Comparison of ENCODE assay signal across 17 cellular contexts in genomic region chr20:42567409-42567808, GRCh38.
A peak's percentile ranks its signal among the peaks of the same experiment; 100 is the strongest.
DNase-seq lines count a peak whose midpoint lies in the region; ATAC-seq and TF ChIP-seq lines count a peak whose summit lies in the region.
"Had no signal": no experiment of that assay in that cellular context is flagged by ENCODE, and none has a peak within 500 bp of the region (broad histone marks: within the 10 kb centered on the region; RNA-seq: fewer than 3 reads in every experiment).

No MANE protein-coding gene starts in this region.

- no peaks in the 10 kb centered on the region for H3K36me3 ChIP-seq in esophagus muscularis mucosa
- H3K36me3 ChIP-seq: BLaER1 treated with 17β-estradiol and CSF1 and Interleukin-3, amounts not matched to agents 10 nM and 100 nM; SJSA1 had no signal

- TF ChIP-seq CTCF in Calu3 (IDR thresholded peaks at IDR 0.05; ENCODE audit: unreplicated experiment) = no peak
- no peak for TF ChIP-seq CTCF in esophagus muscularis mucosa (IDR thresholded peaks at IDR 0.05)

- TF ChIP-seq EP300 in esophagus muscularis mucosa (IDR thresholded peaks at IDR 0.05) = no peak

- H3K36me3 Mint-ChIP-seq in Calu3 (ENCODE audit: insufficient read depth, unreplicated experiment) = no peaks in the 10 kb centered on the region
- H3K36me3 Mint-ChIP-seq: CD8-positive, alpha-beta T cell had no signal

- H3K27me3 ChIP-seq in esophagus muscularis mucosa = no peaks in the 10 kb centered on the region
- H3K27me3 ChIP-seq: BLaER1 treated with 17β-estradiol and CSF1 and Interleukin-3, amounts not matched to agents 10 nM and 100 nM; SJSA1 had no signal

- TF ChIP-seq POLR2A in esophagus muscularis mucosa (IDR thresholded peaks at IDR 0.05; ENCODE audit: low read depth) = no peak

- no peak overlapping the region for H3K4me3 Mint-ChIP-seq in Calu3 (ENCODE audit: low read depth, unreplicated experiment)
- H3K4me3 Mint-ChIP-seq: CD8-positive, alpha-beta T cell had no signal

- no peaks in the 10 kb centered on the region for H3K27me3 Mint-ChIP-seq in Calu3 (ENCODE audit: unreplicated experiment)

- peaks cover 0 to 11% (median 5%) of the 10 kb centered on the region in 4 donors for H3K9me3 ChIP-seq in esophagus muscularis mucosa

- peak overlapping the region; percentile 48 for H3K27ac Mint-ChIP-seq in Calu3 (ENCODE audit: unreplicated experiment)
- H3K27ac Mint-ChIP-seq: CD8-positive, alpha-beta T cell had no signal

- DNase-seq in Calu3 = peak; percentile 30
- DNase-seq in RKO (ENCODE audit: low spot score) = peak; percentile 8
- peak; percentile 8 for DNase-seq in esophagus muscularis mucosa (ENCODE audit: extremely low spot score)
- DNase-seq in renal cortical epithelial cell (ENCODE audit: low read depth) = peak; percentile 70
- no peak for DNase-seq in NCI-H2029 treated with DMSO at 0.1 percent for 48 hours (lab: John Stamatoyannopoulos, UW)
- DNase-seq: CD8-positive, alpha-beta T cell; KBM-7; MV-4-11; NCI-H1694 treated with DMSO at 0.1 percent for 48 hours; NCI-H2107; NCI-H524 treated with DMSO at 0.1 percent for 48 hours; PC-3 had no signal

- CTCF ChIA-PET in Calu3 (lab: Charles Lee) = interaction anchor here (1.1 kb wide), 1 partner anchor 38 kb away, joined by 9 read pairs; no protein-coding TSS in a partner anchor

- H3K4me1 Mint-ChIP-seq in Calu3 (ENCODE audit: low read depth, unreplicated experiment) = peaks cover 3% of the 10 kb centered on the region

- no peaks in the 10 kb centered on the region for H3K4me1 ChIP-seq in esophagus muscularis mucosa
- H3K4me1 ChIP-seq: SJSA1 had no signal

- no peak overlapping the region for H3K4me3 ChIP-seq in esophagus muscularis mucosa
- H3K4me3 ChIP-seq: BLaER1 treated with 17β-estradiol and CSF1 and Interleukin-3, amounts not matched to agents 10 nM and 100 nM; SJSA1 had no signal

- WGBS in esophagus muscularis mucosa = 81% methylated on average over 1 of the region's 1 CpG

- no TSS peak for BruUV-seq in Calu3 (replicated peaks; lab: Mats Ljungman, UMichigan)

- ATAC-seq in GM18858 (IDR thresholded peaks at IDR 0.05; ENCODE audit: unreplicated experiment) (no peak), GM18873 (IDR thresholded peaks at IDR 0.05; ENCODE audit: low FRiP score, unreplicated experiment) (no peak)
- ATAC-seq: CD8-positive, alpha-beta T cell; PC-3 had no signal

- H3K27ac ChIP-seq in esophagus muscularis mucosa (replicated peaks in 1 of 4) = no peak overlapping the region
- H3K27ac ChIP-seq: BLaER1 treated with 17β-estradiol and CSF1 and Interleukin-3, amounts not matched to agents 10 nM and 100 nM; RWPE1; SJSA1 had no signal

- intact Hi-C loops in Calu3 (cut with micrococcal nuclease; ENCODE audit: unreplicated experiment) = no loop called here
- intact Hi-C loops in esophagus muscularis mucosa (cut with DNase I) = loop anchor here (5.0 kb wide), 1 partner anchor 490 kb away; no protein-coding TSS in a partner anchor

- H3K9me3 Mint-ChIP-seq in Calu3 (ENCODE audit: low read depth, unreplicated experiment) = peaks cover 9% of the 10 kb centered on the region
